ENCODE assay signal across 17 cellular contexts in the genomic region with DNA sequence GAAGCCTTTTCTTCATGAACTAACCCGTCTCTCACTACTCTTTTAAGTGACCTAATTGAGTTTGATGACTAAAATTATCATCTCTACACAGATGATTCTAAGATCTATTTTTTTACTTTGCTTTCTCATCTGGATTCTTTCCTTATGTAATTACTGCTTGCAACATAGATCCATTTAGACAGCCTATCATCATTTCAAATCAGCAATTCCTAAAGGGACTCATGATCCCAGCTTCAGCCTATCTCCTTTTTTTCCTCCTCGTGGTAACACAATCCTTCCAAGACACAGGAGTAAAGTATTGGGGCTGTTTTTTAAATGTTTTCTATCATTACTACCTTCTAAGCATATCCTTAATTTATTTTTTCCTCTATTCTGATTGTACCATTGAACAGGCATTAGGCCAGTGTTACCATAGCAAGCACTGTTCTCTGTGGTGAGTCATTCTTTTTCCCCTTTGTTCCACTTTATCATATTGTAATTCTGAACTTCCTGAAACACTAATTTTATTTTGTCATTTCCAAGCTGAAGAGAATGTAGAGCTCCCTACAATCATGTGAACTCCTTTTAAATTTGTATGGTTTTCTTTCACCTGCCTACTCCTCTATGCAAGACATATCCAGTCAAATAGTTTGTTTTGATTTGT.
DNase-seq lines count a peak whose midpoint lies in the region; ATAC-seq and TF ChIP-seq lines count a peak whose summit lies in the region.
"Had no signal": no experiment of that assay in that cellular context is flagged by ENCODE, and none has a peak within 500 bp of the region (broad histone marks: within the 10 kb centered on the region; RNA-seq: fewer than 3 reads in every experiment).

No MANE protein-coding gene starts in this region.

- peak overlapping the region in 3 of 4 donors; percentile 2 to 66 (median 30) for H3K27ac ChIP-seq in esophagus squamous epithelium
- H3K27ac ChIP-seq: dorsolateral prefrontal cortex had no signal

- H3K27me3 ChIP-seq in adipocyte (replicated peaks; ENCODE audit: control insufficient read depth, insufficient read depth, low read length): no peaks in the 10 kb centered on the region
- H3K27me3 ChIP-seq in esophagus squamous epithelium: no peaks in the 10 kb centered on the region
- H3K27me3 ChIP-seq: dorsolateral prefrontal cortex had no signal

- no peak for TF ChIP-seq CTCF in esophagus squamous epithelium (IDR thresholded peaks at IDR 0.05)

- 53 to 58% methylated on average over 2 of the region's 2 CpGs for WGBS in esophagus squamous epithelium, 2 donors

- TF ChIP-seq POLR2A in esophagus squamous epithelium (IDR thresholded peaks at IDR 0.05): no peak

- H3K9me3 ChIP-seq in adipocyte (ENCODE audit: control insufficient read depth, low read length) (peaks cover 5% of the 10 kb centered on the region), esophagus squamous epithelium (no peaks in the 10 kb centered on the region)

- H3K4me3 ChIP-seq in adipocyte (ENCODE audit: low read length) (peak overlapping the region; percentile 66), esophagus squamous epithelium (no peak overlapping the region)
- H3K4me3 ChIP-seq: dorsolateral prefrontal cortex had no signal

- H3K36me3 ChIP-seq in adipocyte (ENCODE audit: control insufficient read depth, insufficient read depth, low read length, severe bottlenecking) (no peaks in the 10 kb centered on the region), esophagus squamous epithelium (no peaks in the 10 kb centered on the region)

- peaks cover 81% of the 10 kb centered on the region for H3K4me1 ChIP-seq in adipocyte (ENCODE audit: control insufficient read depth, insufficient read depth, low read length)
- peaks cover 0 to 10% (median 8%) of the 10 kb centered on the region in 3 donors for H3K4me1 ChIP-seq in esophagus squamous epithelium

- DNase-seq in GM03348 (ENCODE audit: low spot score) (peak; percentile 16), adipocyte (ENCODE audit: low read depth) (peak; percentile 60), esophagus squamous epithelium (lab: John Stamatoyannopoulos, UW) (no peak), pulmonary artery endothelial cell (ENCODE audit: low read depth, low spot score) (peak; percentile 64), medulla oblongata (ENCODE audit: extremely low spot score) (no peak)
- DNase-seq: amygdala; DMS 273 treated with DMSO at 0.1 percent for 48 hours; dorsolateral prefrontal cortex; mesendoderm; NCI-H187; NCI-H510A; right cardiac atrium; stimulated activated CD4-positive, alpha-beta T cell treated with anti-CD3 and anti-CD28 coated beads, Interleukin-1b, Interleukin-23, amount 100 ng/mL, for 48 hours had no signal

- intact Hi-C loops in esophagus squamous epithelium (cut with DNase I): no loop called here

- ATAC-seq in HG03442 (IDR thresholded peaks at IDR 0.05; ENCODE audit: unreplicated experiment): no peak
- ATAC-seq in HG03457 (IDR thresholded peaks at IDR 0.05; ENCODE audit: unreplicated experiment): no peak
- ATAC-seq in GM18520 (IDR thresholded peaks at IDR 0.05; ENCODE audit: unreplicated experiment): no peak
- ATAC-seq: activated T-helper 17 cell treated with anti-CD3 and anti-CD28 coated beads, Interleukin-2, amount 50 U/mL, for 72 hours had no signal

- H3K9ac ChIP-seq in adipocyte (ENCODE audit: low read length): peak overlapping the region; percentile 74

Comparison
In these comparisons a context has a peak if more than half of its experiments do, and no peak if none do; other contexts are left out.
1. DNase-seq: peak in GM03348 (single experiment), adipocyte (single experiment) and pulmonary artery endothelial cell (single experiment); none in esophagus squamous epithelium (single experiment) and medulla oblongata (single experiment).